ENCODE assay signal across 12 cellular contexts in genomic region chr9:93258419-93258817, GRCh38.
"Had no signal": no experiment of that assay in that cellular context is flagged by ENCODE, and none has a peak within 500 bp of the region (broad histone marks: within the 10 kb centered on the region; RNA-seq: fewer than 3 reads in every experiment).

No MANE protein-coding gene starts in this region.

- H3K4me3 Mint-ChIP-seq: dendritic cell treated with granulocyte-macrophage colony-stimulating factor and Interleukin-4, amounts not matched to agents 40 ng/mL and 50 ng/mL, for 4 days; nephron; stimulated activated effector memory CD8-positive, alpha-beta T cell treated with anti-CD3 and anti-CD28 coated beads, Interleukin-12 subunit alpha, Interleukin-12 subunit beta, amount 100 ng/mL, for 72 hours had no signal

- H3K36me3 Mint-ChIP-seq: stimulated activated effector memory CD8-positive, alpha-beta T cell treated with anti-CD3 and anti-CD28 coated beads, Interleukin-12 subunit alpha, Interleukin-12 subunit beta, amount 100 ng/mL, for 72 hours had no signal

- ATAC-seq: foreskin keratinocyte; stimulated activated effector memory CD8-positive, alpha-beta T cell treated with anti-CD3 and anti-CD28 coated beads, Interleukin-12 subunit alpha, Interleukin-12 subunit beta, amount 100 ng/mL, for 72 hours had no signal

- DNase-seq: activated CD4-positive, alpha-beta T cell treated with anti-CD3 and anti-CD28 coated beads for 48 hours; activated gamma-delta T cell; cerebellar nuclear complex; effector memory CD4-positive, alpha-beta T cell; kidney glomerular epithelial cell; stimulated activated CD4-positive, alpha-beta T cell treated with anti-CD3 and anti-CD28 coated beads, Interleukin-12 subunit alpha, Interleukin-12 subunit beta, amount 100 ng/mL, for 4 hours; stimulated activated CD4-positive, alpha-beta T cell treated with anti-CD3 and anti-CD28 coated beads, Interleukin-2, amount 100 ng/mL, for 24 hours; WERI-Rb-1 had no signal

- H3K4me1 Mint-ChIP-seq: nephron; stimulated activated effector memory CD8-positive, alpha-beta T cell treated with anti-CD3 and anti-CD28 coated beads, Interleukin-12 subunit alpha, Interleukin-12 subunit beta, amount 100 ng/mL, for 72 hours had no signal

- H3K9me3 Mint-ChIP-seq: dendritic cell treated with granulocyte-macrophage colony-stimulating factor and Interleukin-4, amounts not matched to agents 40 ng/mL and 50 ng/mL, for 4 days; nephron; stimulated activated effector memory CD8-positive, alpha-beta T cell treated with anti-CD3 and anti-CD28 coated beads, Interleukin-12 subunit alpha, Interleukin-12 subunit beta, amount 100 ng/mL, for 72 hours had no signal

- H3K27ac Mint-ChIP-seq: dendritic cell treated with granulocyte-macrophage colony-stimulating factor and Interleukin-4, amounts not matched to agents 40 ng/mL and 50 ng/mL, for 4 days; nephron; stimulated activated effector memory CD8-positive, alpha-beta T cell treated with anti-CD3 and anti-CD28 coated beads, Interleukin-12 subunit alpha, Interleukin-12 subunit beta, amount 100 ng/mL, for 72 hours had no signal
